ENCODE assay signal across 8 cellular contexts in the genomic region with DNA sequence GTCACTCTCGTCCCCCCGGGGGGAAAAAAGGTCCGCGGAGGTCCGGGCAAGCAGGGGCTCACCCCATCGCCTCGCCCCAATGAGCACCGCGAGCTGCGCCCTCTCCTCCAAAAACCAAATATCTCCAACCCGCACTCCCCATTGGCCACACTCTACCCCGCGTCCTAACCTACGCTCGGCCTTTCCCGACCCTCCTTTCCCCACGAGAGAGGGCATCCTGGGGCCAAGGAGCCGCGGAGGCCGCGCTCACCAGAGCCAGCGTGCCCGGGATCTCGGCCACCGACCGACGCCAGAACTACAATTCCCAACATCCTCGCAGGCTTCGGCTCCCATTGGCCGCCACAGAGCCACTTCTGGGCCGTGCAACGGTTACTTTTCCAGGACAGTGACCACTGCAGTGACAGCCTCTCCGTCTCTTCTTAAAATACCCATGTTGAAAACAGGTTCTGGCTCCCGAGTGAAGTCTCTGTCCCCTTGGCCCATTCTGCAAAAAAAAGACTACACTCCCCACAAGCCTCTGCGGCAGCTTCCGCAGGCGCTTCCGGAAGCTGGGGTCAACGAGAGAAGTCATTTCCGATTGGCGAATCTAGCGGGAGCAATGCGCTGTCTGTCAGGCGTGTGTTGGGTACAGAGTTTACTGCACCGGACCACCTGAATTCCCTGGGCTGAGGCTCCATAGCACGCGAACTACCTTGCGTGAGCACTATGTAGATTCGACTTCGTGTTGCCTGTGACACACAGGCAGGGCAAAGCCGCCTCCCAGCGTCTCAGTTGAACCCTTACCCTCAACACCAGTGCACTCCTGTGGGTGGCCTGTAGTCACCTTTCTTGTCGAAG. TPM values are rescaled to one million over a fixed set of nuclear protein-coding genes. Genes with fewer than 3 reads are reported as not detected.
DNase-seq lines count a peak whose midpoint lies in the region; ATAC-seq, FAIRE-seq and TF ChIP-seq lines count a peak whose summit lies in the region.

A gene (minus strand): TSS at position 285 of the 837 bp plus-strand sequence. CDS start 15,020 bp downstream, outside the sequence.

- peaks cover 21% of the 10 kb centered on the region in 3 donors for H3K4me1 Mint-ChIP-seq in T-cell

- H3K27me3 ChIP-seq in prostate gland (replicated peaks; ENCODE audit: insufficient read depth) = no peaks in the 10 kb centered on the region

- no peaks in the 10 kb centered on the region for H3K9me3 Mint-ChIP-seq in T-cell

- no peak for TF ChIP-seq CTCF in prostate gland (IDR thresholded peaks at IDR 0.05)

- H3K4me3 ChIP-seq in prostate gland = peak within 1 kb of the TSS; percentile 80 to 87

- peaks cover 8 to 23% of the 10 kb centered on the region in 2 donors for H3K27me3 Mint-ChIP-seq in T-cell

- WGBS in prostate gland = 1% methylated on average over 52 of the region's 53 CpGs

- FAIRE-seq in GM12891 (lab: Jason Lieb, UNC) = peak; percentile 92
- no peak for FAIRE-seq in urothelium cell line (lab: Jason Lieb, UNC)

- intact Hi-C loops in left ventricle myocardium superior (cut with micrococcal nuclease) = no loop called here
- intact Hi-C loops in prostate gland (cut with DNase I) = loop anchor here (2.0 kb wide), 1 partner anchor 38 kb away; a partner anchor contains a TSS

- DNase-seq in GM12891 (ENCODE audit: insufficient read length, low spot score) = peak; percentile 79
- peak; percentile 75 for DNase-seq in NCI-H1105 treated with DMSO at 0.1 percent for 48 hours (lab: John Stamatoyannopoulos, UW)
- DNase-seq in T-cell = peak; percentile 58 to 84 (median 72)
- DNase-seq in amniotic epithelial cell (ENCODE audit: low read depth) = peak; percentile 77
- DNase-seq in left ventricle myocardium superior = peak; percentile 84
- DNase-seq in prostate gland (ENCODE audit: low spot score) = peak; percentile 76
- DNase-seq in urothelium cell line (ENCODE audit: low spot score) = peak; percentile 90

- no peaks in the 10 kb centered on the region for H3K9me3 ChIP-seq in prostate gland

- H3K36me3 Mint-ChIP-seq in T-cell = no peaks in the 10 kb centered on the region

- H3K4me1 ChIP-seq in prostate gland (replicated peaks) = no peaks in the 10 kb centered on the region

- peak within 1 kb of the TSS; percentile 98 to 100 (median 100) for H3K4me3 Mint-ChIP-seq in T-cell

- ATAC-seq in HG02678 (IDR thresholded peaks at IDR 0.05; ENCODE audit: unreplicated experiment) (peak; percentile 93), T-cell (replicated peaks in 1 of 4) (peak; percentile 94 to 96 (median 94)), left ventricle myocardium superior (peak; percentile 97)

- POLR2A ChIA-PET in T-cell (lab: Charles Lee) = interaction anchor here in 1 of 2 donors (0.6 to 1.2 kb wide), 2 partner anchors 14 to 38 kb away, joined by 4 to 5 read pairs; a partner anchor contains a TSS

- CTCF ChIA-PET in T-cell (lab: Charles Lee) = interaction anchor here (0.8 to 2.3 kb wide), 5 partner anchors 12 to 15 kb away, joined by 3 to 6 read pairs (median 5); no protein-coding TSS in a partner anchor

- TF ChIP-seq POLR2A in GM12891 (IDR thresholded peaks at IDR 0.05; ENCODE audit: low read depth, low read length) (peak; percentile 55; the same call in 1 of the 2 replicates), prostate gland (IDR thresholded peaks at IDR 0.05) (no peak)

- peak within 1 kb of the TSS; percentile 96 to 100 for H3K27ac Mint-ChIP-seq in T-cell

- peak within 1 kb of the TSS; percentile 88 to 90 for H3K27ac ChIP-seq in prostate gland

- no peaks in the 10 kb centered on the region for H3K36me3 ChIP-seq in prostate gland

TF ChIP-seq in GM12891, 5 proteins besides CTCF, POLR2A, EP300 and RAD21:
- TF ChIP-seq POU2F2 (IDR thresholded peaks at IDR 0.05; ENCODE audit: low read depth, low read length) (no peak), PAX5 (IDR thresholded peaks at IDR 0.05; ENCODE audit: insufficient read depth, low read length, severe bottlenecking) (no peak), TAF1 (IDR thresholded peaks at IDR 0.05; ENCODE audit: low read depth, low read length) (peak; percentile 63), SPI1 (IDR thresholded peaks at IDR 0.05; ENCODE audit: low read depth, low read length) (no peak), POLR2AphosphoS5 (IDR thresholded peaks at IDR 0.05; ENCODE audit: low read depth, low read length) (no peak)

RNA-seq across cellular contexts. Expression of the gene that starts here (rescaled TPM):
- polyA plus RNA-seq in GM12891 (2012; ENCODE audit: low read depth, missing spikeins) = 3.5 TPM
- 10 to 100 TPM in 4 of 5 donors, 1 to 10 TPM in 1; 7.6 to 14.2 (median 10.9) TPM for total RNA-seq in T-cell
- 5.8 TPM for total RNA-seq in left ventricle myocardium superior
- 10 to 100 TPM in 1 of 2 donors, 1 to 10 TPM in 1; 8.0 to 10.4 TPM for total RNA-seq in prostate gland

Comparison
In these comparisons a context has a peak if more than half of its experiments do, and no peak if none do; other contexts are left out.
1. Peak in every context shown above with its lines: DNase-seq, ATAC-seq, H3K4me3 ChIP-seq and H3K27ac ChIP-seq.